ENCODE assay signal across 20 cellular contexts in genomic region chr10:113030453-113030852, GRCh38.
DNase-seq lines count a peak whose midpoint lies in the region; ATAC-seq and TF ChIP-seq lines count a peak whose summit lies in the region.
"Had no signal": no experiment of that assay in that cellular context is flagged by ENCODE, and none has a peak within 500 bp of the region (broad histone marks: within the 10 kb centered on the region; RNA-seq: fewer than 3 reads in every experiment).

No MANE protein-coding gene starts in this region.

- TF ChIP-seq POLR2A in IMR-90 (IDR thresholded peaks at IDR 0.05; ENCODE audit: low read depth, low read length) (no peak), breast epithelium (IDR thresholded peaks at IDR 0.05) (no peak)

- no peak overlapping the region for H3K4me3 Mint-ChIP-seq in immature natural killer cell

- CTCF ChIA-PET in IMR-90 (lab: Yijun Ruan, JAX) (interaction anchor here (0.6 kb wide), 1 partner anchor 11 kb away, joined by 3 read pairs; no protein-coding TSS in a partner anchor), OCI-LY7 (lab: Charles Lee; ENCODE audit: unreplicated experiment) (no interaction called here)

- H3K4me2 ChIP-seq in IMR-90 (ENCODE audit: low read depth, low read length) (no peak overlapping the region), OCI-LY7 (ENCODE audit: low read length) (no peak overlapping the region)

- H3K36me3 ChIP-seq in IMR-90 (ENCODE audit: control insufficient read depth, insufficient read depth, low read length): no peaks in the 10 kb centered on the region
- no peaks in the 10 kb centered on the region for H3K36me3 ChIP-seq in breast epithelium
- H3K36me3 ChIP-seq in OCI-LY7 (ENCODE audit: insufficient read depth, low read length): no peaks in the 10 kb centered on the region
- H3K36me3 ChIP-seq: heart left ventricle had no signal

- dilution Hi-C loops in IMR-90 (cut with HindIII; ENCODE audit: low sequenced_read_pairs, unreplicated experiment): no loop called here

- no peak overlapping the region for H2AK9ac ChIP-seq in IMR-90 (replicated peaks; ENCODE audit: low read depth, low read length, poor library complexity)

- no peak overlapping the region for H3K56ac ChIP-seq in IMR-90 (ENCODE audit: extremely low read depth, insufficient read depth, low read length)

- H3K27ac ChIP-seq in IMR-90 (ENCODE audit: insufficient read depth, low read length): no peak overlapping the region
- H3K27ac ChIP-seq in breast epithelium: peak overlapping the region; percentile 13 to 36
- no peak overlapping the region for H3K27ac ChIP-seq in OCI-LY7 (ENCODE audit: low read depth, low read length, poor library complexity, severe bottlenecking)
- H3K27ac ChIP-seq: heart left ventricle, SJCRH30 had no signal

- in situ Hi-C loops in IMR-90 (cut with MboI; ENCODE audit: low sequenced_read_pairs): no loop called here

- H3K27me3 ChIP-seq in IMR-90 (ENCODE audit: control insufficient read depth, insufficient read depth, low read length): no peaks in the 10 kb centered on the region
- no peaks in the 10 kb centered on the region for H3K27me3 ChIP-seq in breast epithelium
- H3K27me3 ChIP-seq: heart left ventricle, SJCRH30 had no signal

- no peak for TF ChIP-seq CTCF in AG09309 (IDR thresholded peaks at IDR 0.05; ENCODE audit: control insufficient read depth, insufficient read depth, low read depth, low read length, missing control alignments)
- TF ChIP-seq CTCF in IMR-90 (conservative IDR thresholded peaks at IDR 0.05; ENCODE audit: low read depth, low read length): no peak
- TF ChIP-seq CTCF in breast epithelium (IDR thresholded peaks at IDR 0.05): no peak
- no peak for TF ChIP-seq CTCF in OCI-LY7 (conservative IDR thresholded peaks at IDR 0.05; ENCODE audit: low read length)

- H2AK5ac ChIP-seq in IMR-90 (ENCODE audit: low read depth, low read length): no peak overlapping the region

- intact Hi-C loops in IMR-90 (cut with micrococcal nuclease): no loop called here
- intact Hi-C loops in breast epithelium (cut with DNase I; ENCODE audit: low total_unique reads): no loop called here
- intact Hi-C loops in left colon (cut with DNase I, micrococcal nuclease): no loop called here
- intact Hi-C loops in OCI-LY7 (cut with micrococcal nuclease; ENCODE audit: unreplicated experiment): no loop called here

- H4K5ac ChIP-seq in IMR-90 (ENCODE audit: low read depth, low read length): no peak overlapping the region

- H3K18ac ChIP-seq in IMR-90 (ENCODE audit: low read depth, low read length): no peak overlapping the region

- peak; percentile 18 for DNase-seq in AG09309 (ENCODE audit: low read depth)
- peak; percentile 63 for DNase-seq in IMR-90
- no peak for DNase-seq in breast epithelium (ENCODE audit: low spot score in 2 of 2)
- DNase-seq in left colon: no peak
- DNase-seq in NCI-H345 treated with DMSO at 0.1 percent for 48 hours (lab: John Stamatoyannopoulos, UW; ENCODE audit: unreplicated experiment): no peak
- DNase-seq in T-helper 9 cell: no peak
- DNase-seq in OCI-LY7 (ENCODE audit: low spot score): no peak
- DNase-seq in immature natural killer cell: no peak
- DNase-seq: activated CD4-positive, alpha-beta T cell treated with anti-CD3 and anti-CD28 coated beads for 1 hour; activated gamma-delta T cell; anterior cingulate cortex; cortex of kidney; erythroblast; heart left ventricle; MV-4-11; NCI-H1930; NCI-H446 treated with DMSO at 0.1 percent for 48 hours; right cardiac atrium; SJCRH30; stimulated activated CD4-positive, alpha-beta T cell treated with anti-CD3 and anti-CD28 coated beads, Interleukin-2, amount 100 ng/mL, for 24 hours had no signal

- no peak overlapping the region for H2BK5ac ChIP-seq in IMR-90 (ENCODE audit: low read depth, low read length, poor library complexity, severe bottlenecking)

- H2BK15ac ChIP-seq in IMR-90 (ENCODE audit: low read depth, low read length): no peak overlapping the region

- no peaks in the 10 kb centered on the region for H3K36me3 Mint-ChIP-seq in immature natural killer cell

- no peak overlapping the region for H3K27ac Mint-ChIP-seq in immature natural killer cell

- no peak overlapping the region for H2BK20ac ChIP-seq in IMR-90 (ENCODE audit: low read depth, low read length)

- H3K9ac ChIP-seq in IMR-90 (ENCODE audit: low read depth, low read length): no peak overlapping the region

- peaks cover 19% of the 10 kb centered on the region for H3K9me1 ChIP-seq in IMR-90 (ENCODE audit: insufficient read depth, low read length)

- no peaks in the 10 kb centered on the region for H3K79me2 ChIP-seq in OCI-LY7 (ENCODE audit: insufficient read depth, low read depth, low read length)

- peaks cover 0 to 2% (median 2%) of the 10 kb centered on the region in 3 donors for H3K27me3 Mint-ChIP-seq in immature natural killer cell (ENCODE audit: low read depth in 3 of 3)

- H3K79me1 ChIP-seq in IMR-90 (ENCODE audit: low read depth in 1 of 2, low read length in 2 of 2): peaks cover 44 to 65% of the 10 kb centered on the region in 2 experiments

- WGBS in IMR-90 (ENCODE audit: extremely low coverage in 2 of 2, insufficient read length in 1 of 2), 2 experiments: no CpG with 5 or more reads among the region's 1 CpG

- no peaks in the 10 kb centered on the region for H3K9me2 ChIP-seq in OCI-LY7 (ENCODE audit: insufficient read depth, low read length)

- H4K91ac ChIP-seq in IMR-90 (ENCODE audit: insufficient read depth, low read depth, low read length): no peak overlapping the region

- ATAC-seq in IMR-90 (ENCODE audit: low read depth): peak; percentile 70
- peak; percentile 17 for ATAC-seq in left colon
- ATAC-seq: heart left ventricle, right cardiac atrium had no signal

- H4K8ac ChIP-seq in IMR-90 (ENCODE audit: low read depth in 2 of 2, low read length in 2 of 2): no peak overlapping the region

- H2BK120ac ChIP-seq in IMR-90 (ENCODE audit: low read depth, low read length): no peak overlapping the region

- no peak overlapping the region for H3K14ac ChIP-seq in IMR-90 (replicated peaks; ENCODE audit: low read depth, low read length)

- POLR2A ChIA-PET in IMR-90 (lab: Charles Lee; ENCODE audit: unreplicated experiment) (no interaction called here), OCI-LY7 (lab: Charles Lee) (interaction anchor here (0.6 kb wide), 1 partner anchor 1570 kb away, joined by 5 read pairs; no protein-coding TSS in a partner anchor)

- TF ChIP-seq RAD21 in IMR-90 (IDR thresholded peaks at IDR 0.05; ENCODE audit: low read length): no peak

- H3K4me1 Mint-ChIP-seq in immature natural killer cell: peaks cover 9 to 11% of the 10 kb centered on the region in 2 donors

- no peak overlapping the region for H3K4me3 ChIP-seq in AG09309 (ENCODE audit: control insufficient read depth, low read depth, low read length)
- no peak overlapping the region for H3K4me3 ChIP-seq in IMR-90 (ENCODE audit: insufficient read depth, low read depth, low read length)
- no peak overlapping the region for H3K4me3 ChIP-seq in breast epithelium
- H3K4me3 ChIP-seq in OCI-LY7 (ENCODE audit: low read depth, low read length, poor library complexity, severe bottlenecking): no peak overlapping the region
- H3K4me3 ChIP-seq: heart left ventricle, SJCRH30 had no signal

- peaks cover 20% of the 10 kb centered on the region for H3K4me1 ChIP-seq in IMR-90 (ENCODE audit: control insufficient read depth, insufficient read depth, low read length)
- peaks cover 3 to 22% of the 10 kb centered on the region in 2 donors for H3K4me1 ChIP-seq in breast epithelium
- H3K4me1 ChIP-seq in OCI-LY7 (ENCODE audit: insufficient read depth, low read length, poor library complexity, severe bottlenecking): no peaks in the 10 kb centered on the region

- no peak overlapping the region for H3K23ac ChIP-seq in IMR-90 (ENCODE audit: low read depth, low read length)

- H3K9me3 ChIP-seq in IMR-90 (ENCODE audit: control insufficient read depth, insufficient read depth, low read length): no peaks in the 10 kb centered on the region
- H3K9me3 ChIP-seq in breast epithelium: no peaks in the 10 kb centered on the region
- H3K9me3 ChIP-seq in OCI-LY7 (ENCODE audit: low read length): no peaks in the 10 kb centered on the region
- H3K9me3 ChIP-seq: heart left ventricle, SJCRH30 had no signal

- BruUV-seq in IMR-90 (replicated peaks; lab: Mats Ljungman, UMichigan): no TSS peak
- no TSS peak for BruUV-seq in OCI-LY7 (replicated peaks; lab: Mats Ljungman, UMichigan)

- H2AFZ ChIP-seq in IMR-90 (replicated peaks; ENCODE audit: low read length, poor library complexity) (no peak overlapping the region), OCI-LY7 (ENCODE audit: low read length) (no peak overlapping the region)

- H4K20me1 ChIP-seq in IMR-90 (ENCODE audit: insufficient read depth, low read length) (peaks cover 51% of the 10 kb centered on the region), OCI-LY7 (ENCODE audit: insufficient read depth, low read length) (no peaks in the 10 kb centered on the region)

- H3K9me3 Mint-ChIP-seq in immature natural killer cell: no peaks in the 10 kb centered on the region

- no peak overlapping the region for H3K4ac ChIP-seq in IMR-90 (ENCODE audit: low read depth, low read length)

TF ChIP-seq in IMR-90, 13 proteins besides CTCF, POLR2A, EP300 and RAD21:
- no peak for TF ChIP-seq CEBPB (IDR thresholded peaks at IDR 0.05; ENCODE audit: low read depth, low read length)
- TF ChIP-seq MAFK (IDR thresholded peaks at IDR 0.05; ENCODE audit: low read depth, low read length): no peak
TF ChIP-seq in IMR-90: peak in this region for 0.

Comparison
In these comparisons a context has a peak if more than half of its experiments do, and no peak if none do; other contexts are left out.
1. DNase-seq: peak in AG09309 (single experiment) and IMR-90 (single experiment); none in breast epithelium (0 of 2), left colon (0 of 2), NCI-H345 treated with DMSO at 0.1 percent for 48 hours (single experiment), T-helper 9 cell (single experiment), OCI-LY7 (single experiment) and immature natural killer cell (0 of 3).
2. H3K27ac ChIP-seq: peak in breast epithelium (2 of 2); none in IMR-90 (single experiment) and OCI-LY7 (single experiment).